In genomic region chr21:39349211-39350093, GRCh38 we compare ENCODE assay signal across 8 cellular contexts. TPM values are rescaled to one million over a fixed set of nuclear protein-coding genes. Genes with fewer than 3 reads are reported as not detected.
DNase-seq lines count a peak whose midpoint lies in the region; ATAC-seq and TF ChIP-seq lines count a peak whose summit lies in the region.

No MANE protein-coding gene starts in this region.

- peak; percentile 96 for DNase-seq in AG08396 (ENCODE audit: low spot score)
- DNase-seq in NCI-H226, result peak; percentile 96
- DNase-seq in activated B cell treated with CpG ODN at 0.5 μM for 24 hours, result peak; percentile 95
- DNase-seq in central memory CD4-positive, alpha-beta T cell, result peak; percentile 96
- peak; percentile 94 for DNase-seq in iris pigment epithelial cell (ENCODE audit: low read depth)
- DNase-seq in stimulated activated CD4-positive, alpha-beta T cell treated with anti-CD3 and anti-CD28 coated beads, Interleukin-12 subunit alpha, Interleukin-12 subunit beta, amount 100 ng/mL, for 24 hours (ENCODE audit: low read depth in 2 of 2), result peak; percentile 94 to 97

- peak overlapping the region; percentile 97 for H3K27ac Mint-ChIP-seq in activated B cell treated with CpG ODN at 0.5 μM for 24 hours

- CTCF ChIA-PET in activated B cell treated with CpG ODN at 0.5 μM for 24 hours (lab: Charles Lee), result no interaction called here

- no peaks in the 10 kb centered on the region for H3K27me3 Mint-ChIP-seq in activated B cell treated with CpG ODN at 0.5 μM for 24 hours

- H3K4me3 Mint-ChIP-seq in activated B cell treated with CpG ODN at 0.5 μM for 24 hours, result peak overlapping the region; percentile 97

- intact Hi-C loops in activated B cell treated with CpG ODN at 0.5 μM for 24 hours (cut with micrococcal nuclease), result loop anchor here (1.0 kb wide), 3 partner anchors 37 to 96 kb away; partner anchors contain the start of gene LCA5L

- TF ChIP-seq CTCF in activated B cell treated with CpG ODN at 0.5 μM for 24 hours (IDR thresholded peaks at IDR 0.05), result no peak

- ATAC-seq in GM19023 (IDR thresholded peaks at IDR 0.05; ENCODE audit: unreplicated experiment) (peak; percentile 81), HG03196 (IDR thresholded peaks at IDR 0.05; ENCODE audit: unreplicated experiment) (peak; percentile 89), activated B cell treated with CpG ODN at 0.5 μM for 24 hours (ENCODE audit: low read depth) (peak; percentile 84)

- peaks cover 41% of the 10 kb centered on the region for H3K4me1 Mint-ChIP-seq in activated B cell treated with CpG ODN at 0.5 μM for 24 hours

- peaks cover 35% of the 10 kb centered on the region for H3K36me3 Mint-ChIP-seq in activated B cell treated with CpG ODN at 0.5 μM for 24 hours (ENCODE audit: low read depth)

- POLR2A ChIA-PET in activated B cell treated with CpG ODN at 0.5 μM for 24 hours (lab: Charles Lee), result interaction anchor here (0.6 to 3.9 kb wide), 10 partner anchors 24 to 1818 kb away, joined by 3 to 84 read pairs (median 4); partner anchors contain the start of genes BRWD1 and PSMG1

- H3K9me3 Mint-ChIP-seq in activated B cell treated with CpG ODN at 0.5 μM for 24 hours, result no peaks in the 10 kb centered on the region

RNA-seq across cellular contexts. Expression of gene HMGN1, which starts 0.6 kb away (rescaled TPM):
- 344 and 443 TPM in 2 replicates for total RNA-seq in activated B cell treated with CpG ODN at 0.5 μM for 24 hours

RNA-seq across cellular contexts. Expression of gene BRWD1, which starts 36.0 kb away (rescaled TPM):
- total RNA-seq in activated B cell treated with CpG ODN at 0.5 μM for 24 hours, result 36.9 and 40.3 TPM in 2 replicates

Comparison
In these comparisons a context has a peak if more than half of its experiments do, and no peak if none do; other contexts are left out.
1. Peak in every context shown above with its lines: DNase-seq and ATAC-seq.